Comparison of ENCODE assay signal across 2 cellular contexts in genomic region chr5:124193371-124193789, GRCh38.
TF ChIP-seq lines count a peak whose summit lies in the region.

No MANE protein-coding gene starts in this region.

TF ChIP-seq in GM23338, 12 proteins besides CTCF, POLR2A, EP300 and RAD21:
- TF ChIP-seq ZNF114 (CRISPR knock-in tag; IDR thresholded peaks at IDR 0.05) (no peak), NANOG (IDR thresholded peaks at IDR 0.05; ENCODE audit: borderline replicate concordance) (no peak), ETS1 (IDR thresholded peaks at IDR 0.05) (no peak), STAT1 (IDR thresholded peaks at IDR 0.05; ENCODE audit: unreplicated experiment) (no peak), ZNF462 (CRISPR knock-in tag; IDR thresholded peaks at IDR 0.05) (no peak), EZH2 (IDR thresholded peaks at IDR 0.05; ENCODE audit: low read depth, unreplicated experiment) (no peak), POLR2AphosphoS5 (IDR thresholded peaks at IDR 0.05; ENCODE audit: low read depth) (no peak), JUNB (IDR thresholded peaks at IDR 0.05; ENCODE audit: unreplicated experiment) (no peak), EZH2phosphoT487 (IDR thresholded peaks at IDR 0.05; ENCODE audit: unreplicated experiment) (no peak), REST (IDR thresholded peaks at IDR 0.05; ENCODE audit: unreplicated experiment) (no peak), ZNF331 (CRISPR knock-in tag; IDR thresholded peaks at IDR 0.05; ENCODE audit: low read depth) (no peak), CREB1 (CRISPR knock-in tag; IDR thresholded peaks at IDR 0.05; ENCODE audit: low read depth) (no peak)

TF ChIP-seq in SK-N-SH, 30 proteins besides CTCF, POLR2A, EP300 and RAD21:
- peak; percentile 15; the same call in 1 of the 2 replicates for TF ChIP-seq SMC3 (IDR thresholded peaks at IDR 0.05; ENCODE audit: low read depth, low read length)
- no peak for TF ChIP-seq USF1 (IDR thresholded peaks at IDR 0.05; ENCODE audit: borderline replicate concordance, low read depth)
- TF ChIP-seq FOSL2 (IDR thresholded peaks at IDR 0.05; ENCODE audit: borderline replicate concordance, low read depth) = peak; percentile 22; the same call in 1 of the 2 replicates
- TF ChIP-seq NRF1 (IDR thresholded peaks at IDR 0.05; ENCODE audit: low read depth, low read length) = no peak
- TF ChIP-seq NFIC (IDR thresholded peaks at IDR 0.05; ENCODE audit: borderline replicate concordance) = peak; percentile 60; the same call in 1 of the 2 replicates
- no peak; the same call in 1 of the 2 replicates for TF ChIP-seq FOXJ3 (CRISPR knock-in tag; IDR thresholded peaks at IDR 0.05)
- TF ChIP-seq JUND (IDR thresholded peaks at IDR 0.05) = peak; percentile 35; the same call in 1 of the 2 replicates
- TF ChIP-seq TAF1 (IDR thresholded peaks at IDR 0.05; ENCODE audit: borderline replicate concordance, low read depth, low read length) = no peak
- TF ChIP-seq GATA2 (CRISPR knock-in tag; IDR thresholded peaks at IDR 0.05) = peak; percentile 65
- TF ChIP-seq CHD2 (IDR thresholded peaks at IDR 0.05; ENCODE audit: low read length, partially characterized antibody) = peak; percentile 54
- no peak for TF ChIP-seq REST (IDR thresholded peaks at IDR 0.05; ENCODE audit: low read depth, low read length)
- peak; percentile 47 for TF ChIP-seq TCF12 (IDR thresholded peaks at IDR 0.05)
- peak; percentile 55; the same call in 1 of the 2 replicates for TF ChIP-seq MXI1 (IDR thresholded peaks at IDR 0.05; ENCODE audit: low read depth, low read length)
- TF ChIP-seq GABPA (IDR thresholded peaks at IDR 0.05; ENCODE audit: low read depth) = no peak
- TF ChIP-seq PBX3 (IDR thresholded peaks at IDR 0.05) = peak; percentile 50
- peak; percentile 59; the same call in 1 of the 2 replicates for TF ChIP-seq RCOR1 (IDR thresholded peaks at IDR 0.05; ENCODE audit: low read length)
